Comparison of ENCODE assay signal across 14 cellular contexts in the genomic region with DNA sequence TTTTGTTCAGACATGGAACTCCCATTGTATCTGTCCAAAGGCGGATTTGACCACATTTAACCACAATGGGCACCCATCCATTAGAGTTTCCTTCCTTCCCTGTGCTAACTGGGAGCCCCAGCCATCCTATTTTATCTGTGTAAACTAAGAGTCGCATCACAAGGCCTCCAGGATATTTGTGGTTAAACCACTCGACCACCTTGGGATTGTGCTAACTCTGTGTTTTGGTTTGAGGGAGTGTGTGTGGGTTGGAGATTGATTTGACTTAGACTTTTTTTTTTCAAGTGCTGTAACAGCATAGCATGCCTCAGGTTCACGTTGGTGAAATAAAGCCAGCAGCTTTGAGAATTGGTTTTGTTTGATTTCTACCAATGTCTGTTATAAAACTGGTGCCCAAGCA.
DNase-seq lines count a peak whose midpoint lies in the region; ATAC-seq and TF ChIP-seq lines count a peak whose summit lies in the region.
"Had no signal": no experiment of that assay in that cellular context is flagged by ENCODE, and none has a peak within 500 bp of the region (broad histone marks: within the 10 kb centered on the region; RNA-seq: fewer than 3 reads in every experiment).

No MANE protein-coding gene starts in this region.

- H3K79me2 ChIP-seq in MM.1S (ENCODE audit: low read length): no peaks in the 10 kb centered on the region

- ATAC-seq in stimulated activated naive CD8-positive, alpha-beta T cell treated with anti-CD3 and anti-CD28 coated beads, Interleukin-15, Interleukin-2, amounts not matched to agents 100 U/mL and 50 U/mL, for 24 hours: peak; percentile 7
- no peak for ATAC-seq in GM18861 (IDR thresholded peaks at IDR 0.05; ENCODE audit: unreplicated experiment)
- ATAC-seq: body of pancreas, Right ventricle myocardium inferior had no signal

- TF ChIP-seq CTCF in cardiac fibroblast (IDR thresholded peaks at IDR 0.05; ENCODE audit: low read depth, low read length): no peak
- no peak for TF ChIP-seq CTCF in MM.1S (IDR thresholded peaks at IDR 0.05; ENCODE audit: low read length)

- H3K36me3 ChIP-seq in SJCRH30 (no peaks in the 10 kb centered on the region), MM.1S (replicated peaks; ENCODE audit: insufficient read depth, low read length) (no peaks in the 10 kb centered on the region)
- H3K36me3 ChIP-seq: thoracic aorta had no signal

- H3K4me1 Mint-ChIP-seq in activated T-cell treated with anti-CD3 and anti-CD28 coated beads, Interleukin-2, amount 50 U/mL, for 24 hours (ENCODE audit: low read depth): peaks cover 51% of the 10 kb centered on the region

- H3K9me3 Mint-ChIP-seq in activated T-cell treated with anti-CD3 and anti-CD28 coated beads, Interleukin-2, amount 50 U/mL, for 24 hours: peaks cover 6% of the 10 kb centered on the region

- DNase-seq in activated T-cell treated with anti-CD3 and anti-CD28 coated beads, Interleukin-2, amount 50 U/mL, for 24 hours: no peak
- no peak for DNase-seq in activated T-cell treated with anti-CD3 and anti-CD28 coated beads, Interleukin-2, amount 50 U/mL, for 1 hour
- peak; percentile 35 to 67 for DNase-seq in SJCRH30
- DNase-seq in cardiac fibroblast (ENCODE audit: low read depth in 2 of 2): peak; percentile 5 to 15
- DNase-seq in stimulated activated naive CD8-positive, alpha-beta T cell treated with anti-CD3 and anti-CD28 coated beads, Interleukin-15, Interleukin-2, amounts not matched to agents 100 U/mL and 50 U/mL, for 24 hours: peak; percentile 17
- no peak for DNase-seq in GF-D8 (lab: John Stamatoyannopoulos, UW)
- no peak for DNase-seq in MM.1S
- DNase-seq: activated CD8-positive, alpha-beta memory T cell treated with anti-CD3 and anti-CD28 coated beads, Interleukin-2, amount 50 U/mL, for 48 hours; body of pancreas; mesendoderm had no signal

- H3K4me3 ChIP-seq in SJCRH30 (no peak overlapping the region), cardiac fibroblast (replicated peaks in 1 of 2; ENCODE audit: low read depth in 2 of 2, low read length in 2 of 2) (no peak overlapping the region), MM.1S (ENCODE audit: low read length) (no peak overlapping the region)
- H3K4me3 ChIP-seq: body of pancreas, thoracic aorta had no signal

- H3K4me2 ChIP-seq in MM.1S (ENCODE audit: low read depth, low read length): no peak overlapping the region

- no peak overlapping the region for H3K9ac ChIP-seq in MM.1S (ENCODE audit: low read length)

- no peaks in the 10 kb centered on the region for H3K27me3 ChIP-seq in SJCRH30
- no peaks in the 10 kb centered on the region for H3K27me3 ChIP-seq in MM.1S (replicated peaks; ENCODE audit: insufficient read depth, low read length)
- H3K27me3 ChIP-seq: body of pancreas had no signal

- H3K36me3 Mint-ChIP-seq in activated T-cell treated with anti-CD3 and anti-CD28 coated beads, Interleukin-2, amount 50 U/mL, for 24 hours (ENCODE audit: low read depth): no peaks in the 10 kb centered on the region

- H3K4me3 Mint-ChIP-seq in activated T-cell treated with anti-CD3 and anti-CD28 coated beads, Interleukin-2, amount 50 U/mL, for 24 hours: peak overlapping the region; percentile 13

- H3K4me1 ChIP-seq in SJCRH30: peaks cover 26% of the 10 kb centered on the region
- no peaks in the 10 kb centered on the region for H3K4me1 ChIP-seq in MM.1S (ENCODE audit: low read length)
- H3K4me1 ChIP-seq: body of pancreas had no signal

- H2AFZ ChIP-seq in MM.1S (ENCODE audit: low read length): no peak overlapping the region

- H3K27me3 Mint-ChIP-seq in activated T-cell treated with anti-CD3 and anti-CD28 coated beads, Interleukin-2, amount 50 U/mL, for 24 hours: peaks cover 3% of the 10 kb centered on the region

- H3K9me2 ChIP-seq in MM.1S (replicated peaks; ENCODE audit: insufficient read depth, low read length): no peaks in the 10 kb centered on the region

- H3K9me3 ChIP-seq in SJCRH30 (replicated peaks) (no peaks in the 10 kb centered on the region), MM.1S (replicated peaks; ENCODE audit: insufficient read depth, low read length) (no peaks in the 10 kb centered on the region)
- H3K9me3 ChIP-seq: body of pancreas, thoracic aorta had no signal

- H4K20me1 ChIP-seq in MM.1S (ENCODE audit: insufficient read depth, low read length): no peaks in the 10 kb centered on the region

- peak overlapping the region; percentile 96 for H3K27ac Mint-ChIP-seq in activated T-cell treated with anti-CD3 and anti-CD28 coated beads, Interleukin-2, amount 50 U/mL, for 24 hours

- H3K27ac ChIP-seq in SJCRH30 (no peak overlapping the region), MM.1S (ENCODE audit: low read length) (no peak overlapping the region)
- H3K27ac ChIP-seq: body of pancreas, HL-60, thoracic aorta had no signal

- H3F3A ChIP-seq in MM.1S (ENCODE audit: insufficient read depth, low read length): no peaks in the 10 kb centered on the region

Comparison
In these comparisons a context has a peak if more than half of its experiments do, and no peak if none do; other contexts are left out.
1. DNase-seq: peak in SJCRH30 (2 of 2), cardiac fibroblast (2 of 2) and stimulated activated naive CD8-positive, alpha-beta T cell treated with anti-CD3 and anti-CD28 coated beads, Interleukin-15, Interleukin-2, amounts not matched to agents 100 U/mL and 50 U/mL, for 24 hours (single experiment); none in activated T-cell treated with anti-CD3 and anti-CD28 coated beads, Interleukin-2, amount 50 U/mL, for 24 hours (single experiment), activated T-cell treated with anti-CD3 and anti-CD28 coated beads, Interleukin-2, amount 50 U/mL, for 1 hour (single experiment), GF-D8 (single experiment) and MM.1S (single experiment).